Comparison of ENCODE assay signal across 17 cellular contexts in the genomic region with DNA sequence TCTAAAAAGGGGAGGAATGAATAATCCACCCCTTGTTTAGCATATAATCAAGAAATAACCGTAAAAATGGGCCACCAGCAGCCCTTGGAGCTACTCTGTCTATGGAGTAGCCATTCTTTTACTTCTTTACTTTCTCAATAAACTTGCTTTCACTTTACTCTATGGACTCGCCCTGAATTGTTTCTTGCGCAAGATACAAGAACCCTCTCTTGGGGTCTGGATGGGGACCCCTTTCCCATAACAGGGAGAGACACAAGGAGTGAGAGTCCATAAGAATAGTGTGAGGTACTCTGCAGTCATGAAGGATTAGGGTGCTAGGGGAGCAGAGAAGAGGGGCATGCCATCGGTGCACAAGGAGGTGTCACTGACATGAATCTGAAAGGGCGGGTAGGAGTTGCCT.
DNase-seq lines count a peak whose midpoint lies in the region; ATAC-seq, FAIRE-seq and TF ChIP-seq lines count a peak whose summit lies in the region.
"Had no signal": no experiment of that assay in that cellular context is flagged by ENCODE, and none has a peak within 500 bp of the region (broad histone marks: within the 10 kb centered on the region; RNA-seq: fewer than 3 reads in every experiment).

No MANE protein-coding gene starts in this region.

- H3K27ac Mint-ChIP-seq in natural killer cell, result peak overlapping the region; percentile 61 to 70
- H3K27ac Mint-ChIP-seq: GM23338, HFFc6 had no signal

- no peak overlapping the region for H2AFZ ChIP-seq in HepG2 (ENCODE audit: low read length)
- H2AFZ ChIP-seq: GM23338, PC-9 had no signal

- H3K27ac ChIP-seq in HepG2 (ENCODE audit: extremely low read length, insufficient read depth, low read length) (no peak overlapping the region), right lobe of liver (no peak overlapping the region), VCaP (peak overlapping the region; percentile 36)
- H3K27ac ChIP-seq: PC-9 had no signal

- no peaks in the 10 kb centered on the region for H4K20me1 ChIP-seq in HepG2 (ENCODE audit: insufficient read depth, low read length)

- no peak for TF ChIP-seq CTCF in HepG2 (CRISPR knock-in tag; IDR thresholded peaks at IDR 0.05)
- no peak for TF ChIP-seq CTCF in right lobe of liver (IDR thresholded peaks at IDR 0.05)
- no peak for TF ChIP-seq CTCF in VCaP (conservative IDR thresholded peaks at IDR 0.05)
- no peak for TF ChIP-seq CTCF in natural killer cell (IDR thresholded peaks at IDR 0.05)

- FAIRE-seq in HepG2 (lab: Jason Lieb, UNC), result no peak

- H3K27me3 ChIP-seq in HepG2 (ENCODE audit: control insufficient read depth in 1 of 2, insufficient read depth in 2 of 2, low read length in 2 of 2) (no peaks in the 10 kb centered on the region), right lobe of liver (no peaks in the 10 kb centered on the region)
- H3K27me3 ChIP-seq: BE2C, MG63 had no signal

- H3K9ac ChIP-seq in HepG2 (ENCODE audit: insufficient read depth, low read depth, low read length), result no peak overlapping the region

- no peaks in the 10 kb centered on the region for H3K36me3 ChIP-seq in HepG2 (replicated peaks in 1 of 2; ENCODE audit: control insufficient read depth in 1 of 2, insufficient read depth in 2 of 2, low read length in 2 of 2)
- no peaks in the 10 kb centered on the region for H3K36me3 ChIP-seq in right lobe of liver
- H3K36me3 ChIP-seq: BE2C, MG63 had no signal

- TF ChIP-seq POLR2A in HepG2 (IDR thresholded peaks at IDR 0.05; ENCODE audit: insufficient read depth in 1 of 2, low read depth in 2 of 2, low read length in 2 of 2) (no peak), right lobe of liver (IDR thresholded peaks at IDR 0.05) (no peak)

- intact Hi-C loops in HepG2 (cut with micrococcal nuclease; ENCODE audit: unreplicated experiment), result no loop called here
- intact Hi-C loops in right lobe of liver (cut with DNase I), result no loop called here
- intact Hi-C loops in natural killer cell (cut with micrococcal nuclease), result no loop called here

- peaks cover 30% of the 10 kb centered on the region for H3K36me3 Mint-ChIP-seq in natural killer cell

- CTCF ChIA-PET in HepG2 (lab: Yijun Ruan, JAX; ENCODE audit: low intra/inter-chr PET ratio, low total read pairs), result no interaction called here

- in situ Hi-C loops in HepG2 (cut with HindIII; ENCODE audit: extremely low pct_ligation_motif_present, low pct_unique_long_range_greater_than_20kb), result no loop called here

- TF ChIP-seq EP300 in HepG2 (IDR thresholded peaks at IDR 0.05; ENCODE audit: low read depth in 2 of 2, low read length in 2 of 2), result no peak
- no peak for TF ChIP-seq EP300 in HepG2 (CRISPR knock-in tag; IDR thresholded peaks at IDR 0.05; ENCODE audit: borderline replicate concordance)

- peaks cover 21 to 30% of the 10 kb centered on the region in 2 donors for H3K4me1 Mint-ChIP-seq in natural killer cell

- no TSS peak for BruUV-seq in HepG2 (replicated peaks; lab: Mats Ljungman, UMichigan)

- ATAC-seq in HepG2, result no peak
- no peak for ATAC-seq in right lobe of liver
- ATAC-seq in natural killer cell, result no peak
- no peak for ATAC-seq in HG03196 (IDR thresholded peaks at IDR 0.05; ENCODE audit: unreplicated experiment)
- ATAC-seq: GM23338 had no signal

- POLR2A ChIA-PET in HepG2 (lab: Yijun Ruan, JAX), result no interaction called here

- H3K4me3 ChIP-seq in HepG2 (replicated peaks in 1 of 3; ENCODE audit: insufficient read depth in 1 of 3, low read depth in 2 of 3, low read length in 3 of 3) (no peak overlapping the region), right lobe of liver (no peak overlapping the region)
- H3K4me3 ChIP-seq: GM23338, MG63, PC-9 had no signal

- H3K4me2 ChIP-seq in HepG2 (ENCODE audit: low read depth, low read length), result no peak overlapping the region
- H3K4me2 ChIP-seq: GM23338, PC-9 had no signal

- H3K4me3 Mint-ChIP-seq in natural killer cell, result no peak overlapping the region
- H3K4me3 Mint-ChIP-seq: GM23338, HFFc6 had no signal

- no peak for TF ChIP-seq RAD21 in HepG2 (CRISPR knock-in tag; IDR thresholded peaks at IDR 0.05)

- H3K9me3 ChIP-seq in HepG2 (ENCODE audit: low read length) (no peaks in the 10 kb centered on the region), right lobe of liver (no peaks in the 10 kb centered on the region)
- H3K9me3 ChIP-seq: BE2C, MG63 had no signal

- 42% methylated on average over 5 of the region's 5 CpGs for WGBS in HepG2 (ENCODE audit: low lambda C conversion rate)
- 100% methylated on average over 5 of the region's 5 CpGs for WGBS in right lobe of liver (ENCODE audit: insufficient coverage, low coverage, low lambda C conversion rate, missing lambda C conversion rate)

- no peaks in the 10 kb centered on the region for H3K79me2 ChIP-seq in HepG2 (ENCODE audit: insufficient read depth, low read length)

- H3K4me1 ChIP-seq in HepG2 (ENCODE audit: insufficient read depth, low read length) (no peaks in the 10 kb centered on the region), right lobe of liver (no peaks in the 10 kb centered on the region)

- H3K27me3 Mint-ChIP-seq in natural killer cell (ENCODE audit: low read depth in 2 of 2), result no peaks in the 10 kb centered on the region

- H3K9me3 Mint-ChIP-seq in natural killer cell, result no peaks in the 10 kb centered on the region
- H3K9me3 Mint-ChIP-seq: GM23338, HFFc6 had no signal

- DNase-seq in HepG2 (ENCODE audit: low spot score), result no peak
- no peak for DNase-seq in right lobe of liver
- no peak for DNase-seq in natural killer cell
- no peak for DNase-seq in NCI-H2227 (lab: John Stamatoyannopoulos, UW; ENCODE audit: unreplicated experiment)
- DNase-seq in iPS-NIHi11 (ENCODE audit: low spot score), result no peak
- DNase-seq: ACHN, BE2C, HFFc6, MG63, NCI-H1092 treated with DMSO at 0.1 percent for 48 hours, NCI-H1694 treated with DMSO at 0.1 percent for 48 hours, NCI-H446 treated with DMSO at 0.1 percent for 48 hours, NCI-H774, PC-9 had no signal

TF ChIP-seq in HepG2, 621 proteins besides CTCF, POLR2A, EP300 and RAD21:
- no peak for TF ChIP-seq ZNF446 (CRISPR knock-in tag; IDR thresholded peaks at IDR 0.05)
- peak; percentile 70 for TF ChIP-seq CEBPB (IDR thresholded peaks at IDR 0.05; ENCODE audit: borderline replicate concordance, low read depth, low read length)
- TF ChIP-seq, protein P1, sequence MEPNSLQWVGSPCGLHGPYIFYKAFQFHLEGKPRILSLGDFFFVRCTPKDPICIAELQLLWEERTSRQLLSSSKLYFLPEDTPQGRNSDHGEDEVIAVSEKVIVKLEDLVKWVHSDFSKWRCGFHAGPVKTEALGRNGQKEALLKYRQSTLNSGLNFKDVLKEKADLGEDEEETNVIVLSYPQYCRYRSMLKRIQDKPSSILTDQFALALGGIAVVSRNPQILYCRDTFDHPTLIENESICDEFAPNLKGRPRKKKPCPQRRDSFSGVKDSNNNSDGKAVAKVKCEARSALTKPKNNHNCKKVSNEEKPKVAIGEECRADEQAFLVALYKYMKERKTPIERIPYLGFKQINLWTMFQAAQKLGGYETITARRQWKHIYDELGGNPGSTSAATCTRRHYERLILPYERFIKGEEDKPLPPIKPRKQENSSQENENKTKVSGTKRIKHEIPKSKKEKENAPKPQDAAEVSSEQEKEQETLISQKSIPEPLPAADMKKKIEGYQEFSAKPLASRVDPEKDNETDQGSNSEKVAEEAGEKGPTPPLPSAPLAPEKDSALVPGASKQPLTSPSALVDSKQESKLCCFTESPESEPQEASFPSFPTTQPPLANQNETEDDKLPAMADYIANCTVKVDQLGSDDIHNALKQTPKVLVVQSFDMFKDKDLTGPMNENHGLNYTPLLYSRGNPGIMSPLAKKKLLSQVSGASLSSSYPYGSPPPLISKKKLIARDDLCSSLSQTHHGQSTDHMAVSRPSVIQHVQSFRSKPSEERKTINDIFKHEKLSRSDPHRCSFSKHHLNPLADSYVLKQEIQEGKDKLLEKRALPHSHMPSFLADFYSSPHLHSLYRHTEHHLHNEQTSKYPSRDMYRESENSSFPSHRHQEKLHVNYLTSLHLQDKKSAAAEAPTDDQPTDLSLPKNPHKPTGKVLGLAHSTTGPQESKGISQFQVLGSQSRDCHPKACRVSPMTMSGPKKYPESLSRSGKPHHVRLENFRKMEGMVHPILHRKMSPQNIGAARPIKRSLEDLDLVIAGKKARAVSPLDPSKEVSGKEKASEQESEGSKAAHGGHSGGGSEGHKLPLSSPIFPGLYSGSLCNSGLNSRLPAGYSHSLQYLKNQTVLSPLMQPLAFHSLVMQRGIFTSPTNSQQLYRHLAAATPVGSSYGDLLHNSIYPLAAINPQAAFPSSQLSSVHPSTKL (CRISPR knock-in tag; IDR thresholded peaks at IDR 0.05), result no peak
